ENCODE assay signal across 24 cellular contexts in genomic region chr1:236536540-236536939, GRCh38. TPM values are rescaled to one million over a fixed set of nuclear protein-coding genes. Genes with fewer than 3 reads are reported as not detected.
DNase-seq lines count a peak whose midpoint lies in the region; ATAC-seq, FAIRE-seq and TF ChIP-seq lines count a peak whose summit lies in the region.
"Had no signal": no experiment of that assay in that cellular context is flagged by ENCODE, and none has a peak within 500 bp of the region (broad histone marks: within the 10 kb centered on the region; RNA-seq: fewer than 3 reads in every experiment).

No MANE protein-coding gene starts in this region.

- H3K27me3 ChIP-seq in pancreas (no peaks in the 10 kb centered on the region), suprapubic skin (no peaks in the 10 kb centered on the region)
- H3K27me3 ChIP-seq: heart right ventricle, thyroid gland had no signal

- CTCF ChIA-PET in activated CD4-positive, alpha-beta T cell treated with anti-CD3 and anti-CD28 coated beads for 36 hours (lab: Charles Lee): interaction anchor here (1.4 kb wide), 1 partner anchor 11 kb away, joined by 3 read pairs; no protein-coding TSS in a partner anchor
- CTCF ChIA-PET in activated CD4-positive, alpha-beta memory T cell treated with anti-CD3 and anti-CD28 coated beads for 36 hours (lab: Charles Lee): no interaction called here

- H3K36me3 Mint-ChIP-seq in activated CD4-positive, alpha-beta T cell treated with anti-CD3 and anti-CD28 coated beads for 36 hours (ENCODE audit: low read depth): peaks cover 60% of the 10 kb centered on the region
- H3K36me3 Mint-ChIP-seq in T-helper 17 cell (ENCODE audit: low read depth): peaks cover 1% of the 10 kb centered on the region
- H3K36me3 Mint-ChIP-seq in activated CD4-positive, alpha-beta memory T cell treated with anti-CD3 and anti-CD28 coated beads for 36 hours: peaks cover 44% of the 10 kb centered on the region

- peaks cover 0 to 9% (median 3%) of the 10 kb centered on the region in 3 donors for H3K4me1 ChIP-seq in pancreas
- peaks cover 25% of the 10 kb centered on the region for H3K4me1 ChIP-seq in suprapubic skin
- H3K4me1 ChIP-seq: thyroid gland had no signal

- DNase-seq in activated CD4-positive, alpha-beta T cell treated with anti-CD3 and anti-CD28 coated beads for 36 hours: no peak
- DNase-seq in activated CD4-positive, alpha-beta T cell treated with anti-CD3 and anti-CD28 coated beads, Interleukin-2, amount 50 U/mL, for 1 hour: no peak
- DNase-seq in NCI-H146 (lab: John Stamatoyannopoulos, UW) (peak; percentile 72), T-helper 17 cell (no peak), pancreas (peak in 4 of 6 donors; percentile 34 to 68 (median 53)), suprapubic skin (ENCODE audit: low spot score in 2 of 2) (no peak)
- DNase-seq in central memory CD4-positive, alpha-beta T cell: no peak
- DNase-seq in activated CD4-positive, alpha-beta memory T cell treated with anti-CD3 and anti-CD28 coated beads for 36 hours: no peak
- DNase-seq: activated CD4-positive, alpha-beta T cell treated with anti-CD3 and anti-CD28 coated beads, Interleukin-2, amount 50 U/mL, for 48 hours; activated gamma-delta T cell treated with Interleukin-2 at 50 U/mL for 16 hours; amniotic stem cell; DMS79; heart right ventricle; naive B cell; NCI-H1092; NCI-H446; occipital lobe; SK-N-SH; stimulated activated CD4-positive, alpha-beta T cell treated with anti-CD3 and anti-CD28 coated beads, Interleukin-2, amount 100 ng/mL, for 48 hours; stimulated activated naive CD4-positive, alpha-beta T cell treated with Interleukin-2 at 50 U/mL for 16 hours; thyroid gland had no signal

- no peaks in the 10 kb centered on the region for H3K9me3 Mint-ChIP-seq in activated CD4-positive, alpha-beta T cell treated with anti-CD3 and anti-CD28 coated beads for 36 hours (ENCODE audit: low read depth)
- H3K9me3 Mint-ChIP-seq in activated CD4-positive, alpha-beta memory T cell treated with anti-CD3 and anti-CD28 coated beads for 36 hours: no peaks in the 10 kb centered on the region
- H3K9me3 Mint-ChIP-seq: naive B cell had no signal

- no peak for TF ChIP-seq POLR2A in suprapubic skin (IDR thresholded peaks at IDR 0.05)

- H3K4me3 ChIP-seq in pancreas (no peak overlapping the region), suprapubic skin (no peak overlapping the region)
- H3K4me3 ChIP-seq: heart right ventricle, thyroid gland had no signal

- 46 to 50% methylated on average over 5 of the region's 5 CpGs for WGBS in pancreas, 2 donors
- WGBS in suprapubic skin: 46% methylated on average over 5 of the region's 5 CpGs

- intact Hi-C loops in activated CD4-positive, alpha-beta T cell treated with anti-CD3 and anti-CD28 coated beads for 36 hours (cut with DNase I, micrococcal nuclease): no loop called here
- intact Hi-C loops in pancreas (cut with DNase I): loop anchor here in 1 of 3 donors (10.0 kb wide), 1 partner anchor 432 kb away; no protein-coding TSS in a partner anchor
- intact Hi-C loops in activated CD4-positive, alpha-beta memory T cell treated with anti-CD3 and anti-CD28 coated beads for 36 hours (cut with micrococcal nuclease): no loop called here

- no peak for TF ChIP-seq EP300 in suprapubic skin (IDR thresholded peaks at IDR 0.05)

- TF ChIP-seq CTCF in pancreas (IDR thresholded peaks at IDR 0.05) (no peak), suprapubic skin (IDR thresholded peaks at IDR 0.05) (no peak)

- FAIRE-seq in pancreas (lab: Jason Lieb, UNC): no peak
- FAIRE-seq: GM12891, GM19239 had no signal

- no peak overlapping the region for H3K4me3 Mint-ChIP-seq in activated CD4-positive, alpha-beta T cell treated with anti-CD3 and anti-CD28 coated beads for 36 hours
- H3K4me3 Mint-ChIP-seq in T-helper 17 cell: no peak overlapping the region
- no peak overlapping the region for H3K4me3 Mint-ChIP-seq in activated CD4-positive, alpha-beta memory T cell treated with anti-CD3 and anti-CD28 coated beads for 36 hours
- H3K4me3 Mint-ChIP-seq: naive B cell had no signal

- H3K27me3 Mint-ChIP-seq in activated CD4-positive, alpha-beta T cell treated with anti-CD3 and anti-CD28 coated beads for 36 hours: no peaks in the 10 kb centered on the region
- H3K27me3 Mint-ChIP-seq in T-helper 17 cell: no peaks in the 10 kb centered on the region
- no peaks in the 10 kb centered on the region for H3K27me3 Mint-ChIP-seq in activated CD4-positive, alpha-beta memory T cell treated with anti-CD3 and anti-CD28 coated beads for 36 hours
- H3K27me3 Mint-ChIP-seq: naive B cell had no signal

- no peak overlapping the region for H3K27ac ChIP-seq in pancreas
- no peak overlapping the region for H3K27ac ChIP-seq in suprapubic skin
- H3K27ac ChIP-seq: epithelial cell of prostate, heart right ventricle, thyroid gland had no signal

- POLR2A ChIA-PET in activated CD4-positive, alpha-beta T cell treated with anti-CD3 and anti-CD28 coated beads for 36 hours (lab: Charles Lee): no interaction called here
- POLR2A ChIA-PET in activated CD4-positive, alpha-beta memory T cell treated with anti-CD3 and anti-CD28 coated beads for 36 hours (lab: Charles Lee): no interaction called here

- no peak for ATAC-seq in activated CD4-positive, alpha-beta T cell treated with anti-CD3 and anti-CD28 coated beads for 36 hours
- ATAC-seq in T-helper 17 cell (no peak), pancreas (peak; percentile 35 to 59 (median 42))

- H3K36me3 ChIP-seq in pancreas (peaks cover 0 to 18% (median 9%) of the 10 kb centered on the region in 3 donors), suprapubic skin (peaks cover 46% of the 10 kb centered on the region)

- peak overlapping the region; percentile 25 for H3K27ac Mint-ChIP-seq in activated CD4-positive, alpha-beta T cell treated with anti-CD3 and anti-CD28 coated beads for 36 hours
- peak overlapping the region; percentile 95 for H3K27ac Mint-ChIP-seq in T-helper 17 cell
- no peak overlapping the region for H3K27ac Mint-ChIP-seq in activated CD4-positive, alpha-beta memory T cell treated with anti-CD3 and anti-CD28 coated beads for 36 hours

- H3K4me1 Mint-ChIP-seq in activated CD4-positive, alpha-beta T cell treated with anti-CD3 and anti-CD28 coated beads for 36 hours: peaks cover 36% of the 10 kb centered on the region
- peaks cover 30% of the 10 kb centered on the region for H3K4me1 Mint-ChIP-seq in T-helper 17 cell
- H3K4me1 Mint-ChIP-seq in activated CD4-positive, alpha-beta memory T cell treated with anti-CD3 and anti-CD28 coated beads for 36 hours (ENCODE audit: low read depth): peaks cover 42% of the 10 kb centered on the region

- no peaks in the 10 kb centered on the region for H3K9me3 ChIP-seq in T-helper 17 cell (ENCODE audit: control insufficient read depth, low read length, poor library complexity, severe bottlenecking)
- H3K9me3 ChIP-seq in pancreas: no peaks in the 10 kb centered on the region
- H3K9me3 ChIP-seq in suprapubic skin: no peaks in the 10 kb centered on the region
- H3K9me3 ChIP-seq: heart right ventricle, SK-N-SH, thyroid gland had no signal

RNA-seq across cellular contexts. Expression of gene LGALS8, which starts 12.8 kb away (rescaled TPM):
- 100 to 1,000 TPM; 106 to 155 TPM for total RNA-seq in activated CD4-positive, alpha-beta T cell treated with anti-CD3 and anti-CD28 coated beads for 36 hours
- total RNA-seq in T-helper 17 cell (100 to 1,000 TPM; 161 to 173 TPM), pancreas (10 to 100 TPM; 18.5 to 55.1 (median 27.2) TPM), suprapubic skin (100 to 1,000 TPM in 2 of 4 donors, 10 to 100 TPM in 2; 70.2 to 280 (median 99.3) TPM)
- 10 to 100 TPM; 18.8 to 30.7 TPM for polyA plus RNA-seq in pancreas
- 10 to 100 TPM; 83.7 to 88.3 TPM for total RNA-seq in activated CD4-positive, alpha-beta memory T cell treated with anti-CD3 and anti-CD28 coated beads for 36 hours

Comparison
In these comparisons a context has a peak if more than half of its experiments do, and no peak if none do; other contexts are left out.
1. ATAC-seq: peak in pancreas (4 of 4); none in activated CD4-positive, alpha-beta T cell treated with anti-CD3 and anti-CD28 coated beads for 36 hours (single experiment) and T-helper 17 cell (single experiment).
2. DNase-seq: peak in NCI-H146 (single experiment) and pancreas (4 of 6); none in activated CD4-positive, alpha-beta T cell treated with anti-CD3 and anti-CD28 coated beads for 36 hours (single experiment), activated CD4-positive, alpha-beta T cell treated with anti-CD3 and anti-CD28 coated beads, Interleukin-2, amount 50 U/mL, for 1 hour (single experiment), T-helper 17 cell (0 of 3), suprapubic skin (0 of 2), central memory CD4-positive, alpha-beta T cell (single experiment) and activated CD4-positive, alpha-beta memory T cell treated with anti-CD3 and anti-CD28 coated beads for 36 hours (single experiment).